1 cellular context compared by ENCODE assay signal in the genomic region with DNA sequence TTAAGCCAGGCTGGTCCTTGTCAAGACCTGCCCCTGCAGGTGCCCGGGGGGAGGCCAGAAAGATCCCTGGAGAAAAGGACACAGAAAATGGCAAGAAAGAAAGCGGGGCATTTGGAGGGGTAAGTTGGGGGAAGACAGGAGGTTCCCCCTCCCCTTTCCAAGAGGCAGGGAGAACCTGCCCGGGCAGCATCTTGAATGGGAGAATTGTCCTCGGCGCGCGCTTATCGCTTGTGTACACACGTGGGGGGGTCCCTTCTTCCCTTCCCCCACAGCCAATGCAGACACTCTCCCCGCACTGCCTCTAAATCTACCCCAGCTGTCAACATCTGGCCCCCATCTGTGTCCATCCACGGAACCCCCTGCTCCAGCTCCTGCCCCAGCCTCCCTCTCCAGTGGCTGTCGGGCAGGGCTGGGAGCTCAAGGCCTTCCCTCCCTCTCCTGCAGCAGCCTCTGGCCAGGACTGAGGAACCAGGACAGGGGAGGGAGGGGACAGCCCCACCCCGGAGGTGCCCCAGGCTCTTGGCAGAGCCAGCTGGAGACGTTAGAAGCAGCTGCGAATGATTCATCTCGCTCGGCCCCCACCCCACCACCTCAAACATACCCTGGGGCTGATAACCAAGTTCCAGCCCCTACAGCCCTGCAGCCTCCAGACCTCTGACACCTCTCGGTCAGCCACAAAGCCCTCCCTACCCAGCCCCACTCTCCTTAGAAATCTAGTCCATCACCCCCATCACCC.
TF ChIP-seq lines count a peak whose summit lies in the region.

No MANE protein-coding gene starts in this region.

TF ChIP-seq in HepG2, 621 proteins besides CTCF, POLR2A, EP300 and RAD21 (continued from another document and continues in another):
- TF ChIP-seq FOXK2 (IDR thresholded peaks at IDR 0.05) (no peak), BCLAF1 (IDR thresholded peaks at IDR 0.05) (no peak), ZBTB8A (CRISPR knock-in tag; IDR thresholded peaks at IDR 0.05; ENCODE audit: borderline replicate concordance, low read depth) (no peak), SNAI1 (CRISPR knock-in tag; IDR thresholded peaks at IDR 0.05; ENCODE audit: borderline replicate concordance) (peak; percentile 62; the same call in 1 of the 2 replicates), ZMYM4 (CRISPR knock-in tag; IDR thresholded peaks at IDR 0.05) (no peak), ZNF737 (CRISPR knock-in tag; IDR thresholded peaks at IDR 0.05; ENCODE audit: borderline replicate concordance) (no peak), HMG20B (CRISPR knock-in tag; conservative IDR thresholded peaks at IDR 0.05) (no peak), ZNF326 (CRISPR knock-in tag; IDR thresholded peaks at IDR 0.05; ENCODE audit: borderline replicate concordance) (no peak), SATB2 (CRISPR knock-in tag; IDR thresholded peaks at IDR 0.05) (no peak), ZNF547 (CRISPR knock-in tag; IDR thresholded peaks at IDR 0.05) (no peak; the same call in 1 of the 2 replicates), FOXJ3 (CRISPR knock-in tag; IDR thresholded peaks at IDR 0.05; ENCODE audit: borderline replicate concordance) (no peak), ZNF678 (CRISPR knock-in tag; IDR thresholded peaks at IDR 0.05) (no peak), ZNF282 (IDR thresholded peaks at IDR 0.05; ENCODE audit: partially characterized antibody) (no peak), ZFY (CRISPR knock-in tag; IDR thresholded peaks at IDR 0.05) (no peak), IRF2 (CRISPR knock-in tag; IDR thresholded peaks at IDR 0.05) (no peak), SMC3 (IDR thresholded peaks at IDR 0.05; ENCODE audit: low read length) (no peak), NFYB (CRISPR knock-in tag; IDR thresholded peaks at IDR 0.05) (no peak), ZNF710 (CRISPR knock-in tag; IDR thresholded peaks at IDR 0.05; ENCODE audit: borderline replicate concordance) (no peak; the same call in none of the 2 replicates), NPAS2 (CRISPR knock-in tag; IDR thresholded peaks at IDR 0.05; ENCODE audit: borderline replicate concordance) (no peak), ASH2L (IDR thresholded peaks at IDR 0.05; ENCODE audit: insufficient read length, low read depth, low read length) (no peak), TCF7L2 (IDR thresholded peaks at IDR 0.05; ENCODE audit: low read depth, low read length) (no peak), SOX5 (CRISPR knock-in tag; IDR thresholded peaks at IDR 0.05; ENCODE audit: borderline replicate concordance) (no peak), ZNF263 (CRISPR knock-in tag; IDR thresholded peaks at IDR 0.05) (no peak), GRHL1 (CRISPR knock-in tag; conservative IDR thresholded peaks at IDR 0.05) (no peak), MIER3 (CRISPR knock-in tag; IDR thresholded peaks at IDR 0.05; ENCODE audit: borderline replicate concordance) (no peak), NR2F6 (IDR thresholded peaks at IDR 0.05) (no peak; the same call in 1 of the 2 replicates), NR2F6 (CRISPR knock-in tag; IDR thresholded peaks at IDR 0.05) (no peak), ZFP37 (CRISPR knock-in tag; IDR thresholded peaks at IDR 0.05; ENCODE audit: borderline replicate concordance) (0 out of 2 replicates have a peak, but pooled peaks have one; percentile 41), SYNCRIP (IDR thresholded peaks at IDR 0.05; ENCODE audit: insufficient read depth, low read depth, low read length) (no peak), GFI1 (CRISPR knock-in tag; IDR thresholded peaks at IDR 0.05; ENCODE audit: borderline replicate concordance) (0 out of 2 replicates have a peak, but pooled peaks have one; percentile 24), DMAP1 (CRISPR knock-in tag; IDR thresholded peaks at IDR 0.05) (peak; percentile 36; the same call in 1 of the 2 replicates), HIVEP1 (CRISPR knock-in tag; IDR thresholded peaks at IDR 0.05) (peak; percentile 70), ZNF331 (CRISPR knock-in tag; IDR thresholded peaks at IDR 0.05) (peak; percentile 61; the same call in 1 of the 2 replicates), KLF12 (CRISPR knock-in tag; IDR thresholded peaks at IDR 0.05; ENCODE audit: borderline replicate concordance) (no peak), SP4 (CRISPR knock-in tag; IDR thresholded peaks at IDR 0.05) (no peak), ZNF205 (CRISPR knock-in tag; IDR thresholded peaks at IDR 0.05) (no peak), CHD2 (IDR thresholded peaks at IDR 0.05; ENCODE audit: low read depth, low read length) (no peak), POLR2G (IDR thresholded peaks at IDR 0.05; ENCODE audit: low read depth, low read length) (peak; percentile 67), ETV6 (CRISPR knock-in tag; conservative IDR thresholded peaks at IDR 0.05) (0 out of 2 replicates have a peak, but pooled peaks have one; percentile 37), GATAD2A (CRISPR knock-in tag; IDR thresholded peaks at IDR 0.05) (peak; percentile 66), ZEB1 (IDR thresholded peaks at IDR 0.05; ENCODE audit: insufficient replicate concordance, low read depth) (no peak), SP140L (CRISPR knock-in tag; IDR thresholded peaks at IDR 0.05; ENCODE audit: borderline replicate concordance) (no peak), CBX5 (CRISPR knock-in tag; IDR thresholded peaks at IDR 0.05; ENCODE audit: borderline replicate concordance) (no peak; the same call in 1 of the 2 replicates), ZNF75D (CRISPR knock-in tag; IDR thresholded peaks at IDR 0.05; ENCODE audit: borderline replicate concordance) (no peak), PBX3 (CRISPR knock-in tag; IDR thresholded peaks at IDR 0.05; ENCODE audit: borderline replicate concordance) (no peak), ZNF143 (CRISPR knock-in tag; IDR thresholded peaks at IDR 0.05) (no peak), IRX3 (CRISPR knock-in tag; IDR thresholded peaks at IDR 0.05; ENCODE audit: borderline replicate concordance, low read depth) (no peak), PAXIP1 (CRISPR knock-in tag; conservative IDR thresholded peaks at IDR 0.05) (peak; percentile 60), TEAD3 (CRISPR knock-in tag; optimal IDR thresholded peaks at IDR 0.05; ENCODE audit: borderline replicate concordance) (no peak), IKZF1 (IDR thresholded peaks at IDR 0.05) (no peak), GATAD1 (CRISPR knock-in tag; IDR thresholded peaks at IDR 0.05) (no peak), ZSCAN5A (CRISPR knock-in tag; IDR thresholded peaks at IDR 0.05; ENCODE audit: borderline replicate concordance) (no peak), AGO1 (IDR thresholded peaks at IDR 0.05; ENCODE audit: low read depth, low read length, poor library complexity, severe bottlenecking) (no peak)
- TF ChIP-seq, protein P1, sequence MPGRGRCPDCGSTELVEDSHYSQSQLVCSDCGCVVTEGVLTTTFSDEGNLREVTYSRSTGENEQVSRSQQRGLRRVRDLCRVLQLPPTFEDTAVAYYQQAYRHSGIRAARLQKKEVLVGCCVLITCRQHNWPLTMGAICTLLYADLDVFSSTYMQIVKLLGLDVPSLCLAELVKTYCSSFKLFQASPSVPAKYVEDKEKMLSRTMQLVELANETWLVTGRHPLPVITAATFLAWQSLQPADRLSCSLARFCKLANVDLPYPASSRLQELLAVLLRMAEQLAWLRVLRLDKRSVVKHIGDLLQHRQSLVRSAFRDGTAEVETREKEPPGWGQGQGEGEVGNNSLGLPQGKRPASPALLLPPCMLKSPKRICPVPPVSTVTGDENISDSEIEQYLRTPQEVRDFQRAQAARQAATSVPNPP (CRISPR knock-in tag; IDR thresholded peaks at IDR 0.05): no peak
- TF ChIP-seq, protein P2, sequence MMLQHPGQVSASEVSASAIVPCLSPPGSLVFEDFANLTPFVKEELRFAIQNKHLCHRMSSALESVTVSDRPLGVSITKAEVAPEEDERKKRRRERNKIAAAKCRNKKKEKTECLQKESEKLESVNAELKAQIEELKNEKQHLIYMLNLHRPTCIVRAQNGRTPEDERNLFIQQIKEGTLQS (CRISPR knock-in tag; IDR thresholded peaks at IDR 0.05): peak; percentile 56; the same call in 1 of the 2 replicates
